ENCODE assay signal across 1 cellular context in genomic region chr18:79590191-79591039, GRCh38.
TF ChIP-seq lines count a peak whose summit lies in the region.

No MANE protein-coding gene starts in this region.

TF ChIP-seq in H1, 55 proteins besides CTCF, POLR2A, EP300 and RAD21 (continued from another document):
- TF ChIP-seq, protein P1, sequence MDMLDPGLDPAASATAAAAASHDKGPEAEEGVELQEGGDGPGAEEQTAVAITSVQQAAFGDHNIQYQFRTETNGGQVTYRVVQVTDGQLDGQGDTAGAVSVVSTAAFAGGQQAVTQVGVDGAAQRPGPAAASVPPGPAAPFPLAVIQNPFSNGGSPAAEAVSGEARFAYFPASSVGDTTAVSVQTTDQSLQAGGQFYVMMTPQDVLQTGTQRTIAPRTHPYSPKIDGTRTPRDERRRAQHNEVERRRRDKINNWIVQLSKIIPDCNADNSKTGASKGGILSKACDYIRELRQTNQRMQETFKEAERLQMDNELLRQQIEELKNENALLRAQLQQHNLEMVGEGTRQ (IDR thresholded peaks at IDR 0.05; ENCODE audit: low read length): no peak
